ENCODE assay signal across 8 cellular contexts in genomic region chr2:11746807-11747459, GRCh38. TPM values are rescaled to one million over a fixed set of nuclear protein-coding genes. Genes with fewer than 3 reads are reported as not detected.
A peak's percentile ranks its signal among the peaks of the same experiment; 100 is the strongest.
DNase-seq lines count a peak whose midpoint lies in the region; ATAC-seq and TF ChIP-seq lines count a peak whose summit lies in the region.

No MANE protein-coding gene starts in this region.

- CTCF ChIA-PET in activated CD4-positive, alpha-beta memory T cell treated with anti-CD3 and anti-CD28 coated beads, Interleukin-2, amount 10 ng/mL, durations not matched to agents 7 days and 5 days (lab: Charles Lee): interaction anchor here (0.7 to 6.2 kb wide), 8 partner anchors 8 to 57 kb away, joined by 3 to 75 read pairs (median 5); no protein-coding TSS in a partner anchor

- TF ChIP-seq CTCF in foreskin keratinocyte (conservative IDR thresholded peaks at IDR 0.05): no peak
- TF ChIP-seq CTCF in osteocyte (IDR thresholded peaks at IDR 0.05): no peak

- H3K4me3 Mint-ChIP-seq in activated CD4-positive, alpha-beta memory T cell treated with anti-CD3 and anti-CD28 coated beads, Interleukin-2, amount 10 ng/mL, durations not matched to agents 7 days and 5 days: peak overlapping the region; percentile 92
- H3K4me3 Mint-ChIP-seq in osteocyte (ENCODE audit: unreplicated experiment): peak overlapping the region; percentile 75

- no peaks in the 10 kb centered on the region for H3K27me3 Mint-ChIP-seq in activated CD4-positive, alpha-beta memory T cell treated with anti-CD3 and anti-CD28 coated beads, Interleukin-2, amount 10 ng/mL, durations not matched to agents 7 days and 5 days
- no peaks in the 10 kb centered on the region for H3K27me3 Mint-ChIP-seq in osteocyte (ENCODE audit: unreplicated experiment)

- in situ Hi-C loops in KBM-7 (cut with MboI; ENCODE audit: low pct_unique_long_range_greater_than_20kb, low sequenced_read_pairs): no loop called here

- H3K4me1 ChIP-seq in foreskin keratinocyte: peaks cover 18% of the 10 kb centered on the region

- POLR2A ChIA-PET in activated CD4-positive, alpha-beta memory T cell treated with anti-CD3 and anti-CD28 coated beads, Interleukin-2, amount 10 ng/mL, durations not matched to agents 7 days and 5 days (lab: Charles Lee): interaction anchor here (0.6 to 4.8 kb wide), 10 partner anchors 7 to 96 kb away, joined by 3 to 39 read pairs (median 4); no protein-coding TSS in a partner anchor

- no peaks in the 10 kb centered on the region for H3K9me3 Mint-ChIP-seq in activated CD4-positive, alpha-beta memory T cell treated with anti-CD3 and anti-CD28 coated beads, Interleukin-2, amount 10 ng/mL, durations not matched to agents 7 days and 5 days
- no peaks in the 10 kb centered on the region for H3K9me3 Mint-ChIP-seq in osteocyte (ENCODE audit: unreplicated experiment)

- peak overlapping the region; percentile 79 for H3K27ac ChIP-seq in foreskin keratinocyte

- peaks cover 9% of the 10 kb centered on the region for H3K36me3 Mint-ChIP-seq in activated CD4-positive, alpha-beta memory T cell treated with anti-CD3 and anti-CD28 coated beads, Interleukin-2, amount 10 ng/mL, durations not matched to agents 7 days and 5 days (ENCODE audit: low read depth)
- H3K36me3 Mint-ChIP-seq in osteocyte (ENCODE audit: unreplicated experiment): no peaks in the 10 kb centered on the region

- no peaks in the 10 kb centered on the region for H3K27me3 ChIP-seq in foreskin keratinocyte

- H3K4me1 Mint-ChIP-seq in activated CD4-positive, alpha-beta memory T cell treated with anti-CD3 and anti-CD28 coated beads, Interleukin-2, amount 10 ng/mL, durations not matched to agents 7 days and 5 days: peaks cover 83% of the 10 kb centered on the region
- peaks cover 64% of the 10 kb centered on the region for H3K4me1 Mint-ChIP-seq in osteocyte (ENCODE audit: unreplicated experiment)

- H3K27ac Mint-ChIP-seq in activated CD4-positive, alpha-beta memory T cell treated with anti-CD3 and anti-CD28 coated beads, Interleukin-2, amount 10 ng/mL, durations not matched to agents 7 days and 5 days: peak overlapping the region; percentile 88
- peak overlapping the region; percentile 67 for H3K27ac Mint-ChIP-seq in osteocyte (ENCODE audit: unreplicated experiment)

- peak; percentile 56 for DNase-seq in NCI-H82 (lab: John Stamatoyannopoulos, UW)
- no peak for DNase-seq in NCI-H82 treated with DMSO at 0.1 percent for 48 hours (lab: John Stamatoyannopoulos, UW; ENCODE audit: unreplicated experiment)
- DNase-seq in KBM-7: peak; percentile 36
- DNase-seq in activated CD4-positive, alpha-beta memory T cell treated with anti-CD3 and anti-CD28 coated beads, Interleukin-2, amount 10 ng/mL, durations not matched to agents 7 days and 5 days: no peak
- peak in 1 of 2 donors; percentile 50 for DNase-seq in foreskin keratinocyte
- DNase-seq in osteocyte (ENCODE audit: extremely low spot score, unreplicated experiment): no peak
- no peak for DNase-seq in middle frontal gyrus (ENCODE audit: extremely low spot score, low spot score)

- ATAC-seq in foreskin keratinocyte (peak; percentile 6), HG02884 (IDR thresholded peaks at IDR 0.05; ENCODE audit: unreplicated experiment) (no peak)

RNA-seq across cellular contexts. Expression of gene LPIN1, which starts 0.5 kb away (rescaled TPM):
- total RNA-seq in activated CD4-positive, alpha-beta memory T cell treated with anti-CD3 and anti-CD28 coated beads, Interleukin-2, amount 10 ng/mL, durations not matched to agents 7 days and 5 days: 10 to 100 TPM; 54.0 to 57.8 TPM
- total RNA-seq in foreskin keratinocyte (76.8 and 92.5 TPM in 2 replicates), osteocyte (24.1 and 26.7 TPM in 2 replicates)
- polyA plus RNA-seq in foreskin keratinocyte: 22.6 and 23.2 TPM in 2 replicates

Comparison
In these comparisons a context has a peak if more than half of its experiments do, and no peak if none do; other contexts are left out.
1. DNase-seq: peak in NCI-H82 (single experiment) and KBM-7 (single experiment); none in NCI-H82 treated with DMSO at 0.1 percent for 48 hours (single experiment), activated CD4-positive, alpha-beta memory T cell treated with anti-CD3 and anti-CD28 coated beads, Interleukin-2, amount 10 ng/mL, durations not matched to agents 7 days and 5 days (single experiment), osteocyte (single experiment) and middle frontal gyrus (single experiment).